In the genomic region with DNA sequence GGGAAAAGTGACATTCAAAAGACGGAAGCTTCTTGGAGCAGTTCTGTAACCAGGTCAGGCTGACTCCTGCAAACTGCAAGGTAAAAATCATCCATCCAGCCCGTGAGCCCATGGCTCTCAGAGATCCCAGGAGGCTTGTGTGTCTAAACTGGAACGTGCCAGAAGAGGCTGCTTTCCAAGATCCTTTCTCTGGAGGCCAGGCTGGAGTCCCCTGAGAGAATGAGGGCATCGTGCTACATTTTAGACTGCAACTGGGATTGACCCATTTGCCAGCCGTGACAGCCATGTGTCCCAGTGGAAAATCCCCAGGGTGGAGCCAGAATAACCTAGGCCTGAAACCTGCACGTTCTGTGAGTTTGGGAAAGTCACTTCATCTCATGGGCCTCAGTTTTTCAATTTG, we compare ENCODE assay signal across 12 cellular contexts. TPM values are rescaled to one million over a fixed set of nuclear protein-coding genes. Genes with fewer than 3 reads are reported as not detected.
A peak's percentile ranks its signal among the peaks of the same experiment; 100 is the strongest.
DNase-seq lines count a peak whose midpoint lies in the region; ATAC-seq and TF ChIP-seq lines count a peak whose summit lies in the region.
"Had no signal": no experiment of that assay in that cellular context is flagged by ENCODE, and none has a peak within 500 bp of the region (broad histone marks: within the 10 kb centered on the region; RNA-seq: fewer than 3 reads in every experiment).

No MANE protein-coding gene starts in this region.

- TF ChIP-seq POLR2A in right lobe of liver (IDR thresholded peaks at IDR 0.05): no peak

- no peaks in the 10 kb centered on the region for H3K36me3 ChIP-seq in tibial artery
- H3K36me3 ChIP-seq in right lobe of liver: no peaks in the 10 kb centered on the region
- H3K36me3 ChIP-seq: BE2C, HAP-1 had no signal

- H3K4me1 Mint-ChIP-seq in memory B cell: peaks cover 23% of the 10 kb centered on the region

- no peaks in the 10 kb centered on the region for H3K27me3 Mint-ChIP-seq in memory B cell

- H3K4me3 ChIP-seq in tibial artery (no peak overlapping the region), right lobe of liver (no peak overlapping the region)
- H3K4me3 ChIP-seq: HAP-1 had no signal

- no peaks in the 10 kb centered on the region for H3K27me3 ChIP-seq in tibial artery
- no peaks in the 10 kb centered on the region for H3K27me3 ChIP-seq in right lobe of liver
- H3K27me3 ChIP-seq: BE2C had no signal

- H3K9me3 Mint-ChIP-seq in memory B cell: peaks cover 2% of the 10 kb centered on the region
- H3K9me3 Mint-ChIP-seq: CD4-positive, alpha-beta T cell had no signal

- intact Hi-C loops in tibial artery (cut with DNase I; ENCODE audit: low total_unique reads) (no loop called here), right lobe of liver (cut with DNase I) (no loop called here)

- no peak overlapping the region for H3K4me3 Mint-ChIP-seq in memory B cell
- H3K4me3 Mint-ChIP-seq: CD4-positive, alpha-beta T cell had no signal

- H3K4me1 ChIP-seq in tibial artery (peaks cover 0 to 32% (median 15%) of the 10 kb centered on the region in 4 donors), right lobe of liver (no peaks in the 10 kb centered on the region)
- H3K4me1 ChIP-seq: Caco-2, HAP-1 had no signal

- DNase-seq in cerebellar cortex (ENCODE audit: low spot score) (peak; percentile 56), memory B cell (ENCODE audit: low spot score in 2 of 2) (no peak), tibial artery (peak in 1 of 2 donors; percentile 78), right lobe of liver (no peak), midbrain (lab: John Stamatoyannopoulos, UW) (no peak)
- DNase-seq: ACHN; BE2C; Caco-2; CD4-positive, alpha-beta T cell had no signal

- 64% methylated on average over 4 of the region's 6 CpGs for WGBS in right lobe of liver (ENCODE audit: insufficient coverage, low coverage, low lambda C conversion rate, missing lambda C conversion rate)

- H3K36me3 Mint-ChIP-seq in memory B cell: peaks cover 2% of the 10 kb centered on the region

- no peaks in the 10 kb centered on the region for H3K9me3 ChIP-seq in tibial artery
- H3K9me3 ChIP-seq in right lobe of liver: no peaks in the 10 kb centered on the region
- H3K9me3 ChIP-seq: BE2C, Caco-2, HAP-1 had no signal

- H3K27ac ChIP-seq in tibial artery (peak overlapping the region; percentile 16 to 38), right lobe of liver (no peak overlapping the region)

- TF ChIP-seq CTCF in tibial artery (IDR thresholded peaks at IDR 0.05): no peak
- TF ChIP-seq CTCF in right lobe of liver (IDR thresholded peaks at IDR 0.05): no peak

- peak overlapping the region; percentile 91 for H3K27ac Mint-ChIP-seq in memory B cell
- H3K27ac Mint-ChIP-seq: CD4-positive, alpha-beta T cell had no signal

- ATAC-seq in memory B cell (ENCODE audit: low read depth) (no peak), right lobe of liver (no peak), GM21786 (IDR thresholded peaks at IDR 0.05; ENCODE audit: unreplicated experiment) (no peak)

RNA-seq across cellular contexts. Expression of a gene that starts 7.7 kb away (rescaled TPM):
- not detected for total RNA-seq in right lobe of liver
- total RNA-seq: Caco-2; CD4-positive, alpha-beta T cell; HT1080 had no signal

Comparison
In these comparisons a context has a peak if more than half of its experiments do, and no peak if none do; other contexts are left out.
1. H3K27ac ChIP-seq: peak in tibial artery (2 of 2); none in right lobe of liver (0 of 3).